35 cellular contexts compared by ENCODE assay signal in genomic region chr3:193656878-193657282, GRCh38.
"Had no signal": no experiment of that assay in that cellular context is flagged by ENCODE, and none has a peak within 500 bp of the region (broad histone marks: within the 10 kb centered on the region; RNA-seq: fewer than 3 reads in every experiment).

No MANE protein-coding gene starts in this region.

- H3K4me1 Mint-ChIP-seq: activated CD4-positive, alpha-beta memory T cell treated with anti-CD3 and anti-CD28 coated beads, Interleukin-2, amount 10 ng/mL, durations not matched to agents 7 days and 5 days; activated CD8-positive, alpha-beta memory T cell treated with anti-CD3 and anti-CD28 coated beads, Interleukin-2, amount 10 ng/mL, durations not matched to agents 7 days and 5 days; activated naive CD4-positive, alpha-beta T cell treated with anti-CD3 and anti-CD28 coated beads, Interleukin-2, amount 10 ng/mL, durations not matched to agents 7 days and 5 days; central memory CD8-positive, alpha-beta T cell; T-cell had no signal

- H2AFZ ChIP-seq: PC-9 had no signal

- ATAC-seq: activated CD8-positive, alpha-beta memory T cell treated with anti-CD3 and anti-CD28 coated beads, Interleukin-2, amount 10 ng/mL, durations not matched to agents 7 days and 5 days; Right ventricle myocardium inferior; SK-N-SH treated with all-trans-retinoic acid at 6 μM for 48 hours; T-cell had no signal

- H3K9me3 Mint-ChIP-seq: activated CD4-positive, alpha-beta memory T cell treated with anti-CD3 and anti-CD28 coated beads, Interleukin-2, amount 10 ng/mL, durations not matched to agents 7 days and 5 days; activated naive CD4-positive, alpha-beta T cell treated with anti-CD3 and anti-CD28 coated beads, Interleukin-2, amount 10 ng/mL, durations not matched to agents 7 days and 5 days; central memory CD8-positive, alpha-beta T cell; T-cell had no signal

- H3K27me3 ChIP-seq: ascending aorta, cardiac muscle cell, MG63 had no signal

- H3K36me3 ChIP-seq: WERI-Rb-1 had no signal

- DNase-seq: activated CD4-positive, alpha-beta memory T cell treated with anti-CD3 and anti-CD28 coated beads, Interleukin-2, amount 10 ng/mL, durations not matched to agents 7 days and 5 days; activated CD4-positive, alpha-beta T cell treated with anti-CD3 and anti-CD28 coated beads for 1 hour; activated CD4-positive, alpha-beta T cell treated with anti-CD3 and anti-CD28 coated beads for 48 hours; activated CD4-positive, CD25-positive, alpha-beta regulatory T cell; activated CD8-positive, alpha-beta memory T cell treated with anti-CD3 and anti-CD28 coated beads for 24 hours; activated CD8-positive, alpha-beta memory T cell treated with anti-CD3 and anti-CD28 coated beads, Interleukin-2, amount 10 ng/mL, durations not matched to agents 7 days and 5 days; activated CD8-positive, alpha-beta memory T cell treated with anti-CD3 and anti-CD28 coated beads, Interleukin-2, amount 50 U/mL, for 48 hours; activated effector memory CD4-positive, alpha-beta T cell treated with Interleukin-2 at 50 U/mL for 16 hours; activated naive CD4-positive, alpha-beta T cell treated with anti-CD3 and anti-CD28 coated beads, Interleukin-2, amount 10 ng/mL, durations not matched to agents 7 days and 5 days; activated T-cell treated with anti-CD3 and anti-CD28 coated beads, Interleukin-2, amount 50 U/mL, for 48 hours; amygdala; Kasumi-1; MG63; NCI-H1048; NCI-H1105 treated with DMSO at 0.1 percent for 48 hours; NCI-H1436; NCI-H1694; NCI-H1930; NCI-H2081 treated with DMSO at 0.1 percent for 48 hours; NCI-H345; NCI-H524 treated with DMSO at 0.1 percent for 48 hours; NK-92 treated with Interleukin-12 subunit alpha and Interleukin-12 subunit beta, amount 100 ng/mL, for 24 hours; PC-9; SIG-M5; T-cell; T-helper 2 cell; T-helper 9 cell; WERI-Rb-1 had no signal

- H3K4me2 ChIP-seq: PC-9 had no signal

- H3K9me3 ChIP-seq: ascending aorta, MG63 had no signal

- H3K27ac ChIP-seq: ascending aorta, PC-9, RWPE1, WERI-Rb-1 had no signal

- H3K4me3 Mint-ChIP-seq: activated CD4-positive, alpha-beta memory T cell treated with anti-CD3 and anti-CD28 coated beads, Interleukin-2, amount 10 ng/mL, durations not matched to agents 7 days and 5 days; activated CD8-positive, alpha-beta memory T cell treated with anti-CD3 and anti-CD28 coated beads, Interleukin-2, amount 10 ng/mL, durations not matched to agents 7 days and 5 days; activated naive CD4-positive, alpha-beta T cell treated with anti-CD3 and anti-CD28 coated beads, Interleukin-2, amount 10 ng/mL, durations not matched to agents 7 days and 5 days; activated naive CD8-positive, alpha-beta T cell; central memory CD8-positive, alpha-beta T cell; T-cell had no signal

- H3K27me3 Mint-ChIP-seq: activated CD4-positive, alpha-beta memory T cell treated with anti-CD3 and anti-CD28 coated beads, Interleukin-2, amount 10 ng/mL, durations not matched to agents 7 days and 5 days; activated CD8-positive, alpha-beta memory T cell treated with anti-CD3 and anti-CD28 coated beads, Interleukin-2, amount 10 ng/mL, durations not matched to agents 7 days and 5 days; activated naive CD4-positive, alpha-beta T cell treated with anti-CD3 and anti-CD28 coated beads, Interleukin-2, amount 10 ng/mL, durations not matched to agents 7 days and 5 days; activated naive CD8-positive, alpha-beta T cell; central memory CD8-positive, alpha-beta T cell; T-cell had no signal

- H3K4me1 ChIP-seq: ascending aorta had no signal

- H3K27ac Mint-ChIP-seq: activated CD4-positive, alpha-beta memory T cell treated with anti-CD3 and anti-CD28 coated beads, Interleukin-2, amount 10 ng/mL, durations not matched to agents 7 days and 5 days; activated CD8-positive, alpha-beta memory T cell treated with anti-CD3 and anti-CD28 coated beads, Interleukin-2, amount 10 ng/mL, durations not matched to agents 7 days and 5 days; activated naive CD4-positive, alpha-beta T cell treated with anti-CD3 and anti-CD28 coated beads, Interleukin-2, amount 10 ng/mL, durations not matched to agents 7 days and 5 days; activated naive CD8-positive, alpha-beta T cell; T-cell had no signal

- H3K4me3 ChIP-seq: ascending aorta, cardiac muscle cell, MG63, PC-9 had no signal
